Comparison of ENCODE assay signal across 13 cellular contexts in genomic region chr6:35470663-35471120, GRCh38. TPM values are rescaled to one million over a fixed set of nuclear protein-coding genes. Genes with fewer than 3 reads are reported as not detected.
DNase-seq lines count a peak whose midpoint lies in the region; ATAC-seq and TF ChIP-seq lines count a peak whose summit lies in the region.
"Had no signal": no experiment of that assay in that cellular context is flagged by ENCODE, and none has a peak within 500 bp of the region (broad histone marks: within the 10 kb centered on the region; RNA-seq: fewer than 3 reads in every experiment).

No MANE protein-coding gene starts in this region.

- peaks cover 52% of the 10 kb centered on the region for H3K36me3 Mint-ChIP-seq in activated naive CD4-positive, alpha-beta T cell treated with anti-CD3 and anti-CD28 coated beads for 36 hours (ENCODE audit: low read depth)

- no peaks in the 10 kb centered on the region for H3K9me3 ChIP-seq in WERI-Rb-1 (ENCODE audit: severe bottlenecking)
- H3K9me3 ChIP-seq in stomach smooth muscle (ENCODE audit: control insufficient read depth in 2 of 2, low read length in 2 of 2) = no peaks in the 10 kb centered on the region

- no peak overlapping the region for H3K9ac ChIP-seq in stomach smooth muscle (ENCODE audit: low read length in 2 of 2)

- H3K4me1 Mint-ChIP-seq in activated naive CD4-positive, alpha-beta T cell treated with anti-CD3 and anti-CD28 coated beads for 36 hours (ENCODE audit: low read depth) = peaks cover 39% of the 10 kb centered on the region

- no peaks in the 10 kb centered on the region for H3K9me3 Mint-ChIP-seq in activated naive CD4-positive, alpha-beta T cell treated with anti-CD3 and anti-CD28 coated beads for 36 hours

- H3K27ac ChIP-seq in WERI-Rb-1 (peak overlapping the region; percentile 91), stomach smooth muscle (ENCODE audit: low read length) (peak overlapping the region; percentile 89)

- H3K4me1 ChIP-seq in stomach smooth muscle (ENCODE audit: control insufficient read depth, insufficient read depth, low read length) = peaks cover 47% of the 10 kb centered on the region

- CTCF ChIA-PET in activated naive CD4-positive, alpha-beta T cell treated with anti-CD3 and anti-CD28 coated beads for 36 hours (lab: Charles Lee) = interaction anchor here (0.7 kb wide), 1 partner anchor 207 kb away, joined by 4 read pairs; no protein-coding TSS in a partner anchor

- no peaks in the 10 kb centered on the region for H3K27me3 Mint-ChIP-seq in activated naive CD4-positive, alpha-beta T cell treated with anti-CD3 and anti-CD28 coated beads for 36 hours (ENCODE audit: low read depth)

- peak overlapping the region; percentile 95 for H3K27ac Mint-ChIP-seq in activated naive CD4-positive, alpha-beta T cell treated with anti-CD3 and anti-CD28 coated beads for 36 hours

- peak; percentile 21 for DNase-seq in activated naive CD4-positive, alpha-beta T cell treated with anti-CD3 and anti-CD28 coated beads for 36 hours
- DNase-seq in activated naive CD4-positive, alpha-beta T cell (lab: John Stamatoyannopoulos, UW) = no peak
- DNase-seq in WERI-Rb-1 (no peak), fibroblast of villous mesenchyme (ENCODE audit: low read depth) (no peak), NCI-H1417 (lab: John Stamatoyannopoulos, UW) (no peak), DMS53 (lab: John Stamatoyannopoulos, UW) (no peak)
- DNase-seq: activated gamma-delta T cell, DMS153, GOT3, NCI-H2029 treated with DMSO at 0.1 percent for 48 hours had no signal

- peaks cover 91% of the 10 kb centered on the region for H3K36me3 ChIP-seq in WERI-Rb-1
- peaks cover 32 to 35% of the 10 kb centered on the region in 2 donors for H3K36me3 ChIP-seq in stomach smooth muscle (ENCODE audit: control insufficient read depth in 2 of 2, insufficient read depth in 2 of 2, low read length in 2 of 2)

- no peak overlapping the region for H3K4me3 ChIP-seq in WERI-Rb-1 (ENCODE audit: low read depth, low read length)
- peak overlapping the region; percentile 4 for H3K4me3 ChIP-seq in fibroblast of villous mesenchyme (ENCODE audit: low read depth, low read length)
- H3K4me3 ChIP-seq in stomach smooth muscle (ENCODE audit: low read length in 2 of 2) = no peak overlapping the region

- H3K27me3 ChIP-seq in WERI-Rb-1 (ENCODE audit: insufficient read depth, low read depth, severe bottlenecking) = no peaks in the 10 kb centered on the region
- H3K27me3 ChIP-seq in stomach smooth muscle (ENCODE audit: control insufficient read depth in 1 of 2, insufficient read depth in 2 of 2, low read length in 2 of 2) = no peaks in the 10 kb centered on the region

- no peak for TF ChIP-seq CTCF in WERI-Rb-1 (IDR thresholded peaks at IDR 0.05; ENCODE audit: low read depth, low read length)
- no peak for TF ChIP-seq CTCF in fibroblast of villous mesenchyme (IDR thresholded peaks at IDR 0.05; ENCODE audit: insufficient read depth, low read depth, low read length)

- no peak for ATAC-seq in HG02981 (IDR thresholded peaks at IDR 0.05; ENCODE audit: unreplicated experiment)
- ATAC-seq: left colon had no signal

- intact Hi-C loops in activated naive CD4-positive, alpha-beta T cell treated with anti-CD3 and anti-CD28 coated beads for 36 hours (cut with micrococcal nuclease) = no loop called here

- peak overlapping the region; percentile 95 for H3K4me3 Mint-ChIP-seq in activated naive CD4-positive, alpha-beta T cell treated with anti-CD3 and anti-CD28 coated beads for 36 hours

RNA-seq across cellular contexts. Expression of gene RPL10A, which starts 2.5 kb away (rescaled TPM):
- total RNA-seq in activated naive CD4-positive, alpha-beta T cell treated with anti-CD3 and anti-CD28 coated beads for 36 hours = 1,000 to 10,000 TPM; 2,437 to 2,507 TPM
- 1,513 and 2,144 TPM in 2 replicates for total RNA-seq in fibroblast of villous mesenchyme

RNA-seq across cellular contexts. Expression of gene FANCE, which starts 18.6 kb away (rescaled TPM):
- total RNA-seq in activated naive CD4-positive, alpha-beta T cell treated with anti-CD3 and anti-CD28 coated beads for 36 hours = 10 to 100 TPM; 16.3 TPM
- total RNA-seq in fibroblast of villous mesenchyme = 4.5 and 6.5 TPM in 2 replicates

RNA-seq across cellular contexts. Expression of gene TEAD3, which starts 26.2 kb away (rescaled TPM):
- 1 to 10 TPM; 1.1 to 1.4 TPM for total RNA-seq in activated naive CD4-positive, alpha-beta T cell treated with anti-CD3 and anti-CD28 coated beads for 36 hours
- 23.7 and 27.1 TPM in 2 replicates for total RNA-seq in fibroblast of villous mesenchyme

RNA-seq across cellular contexts. Expression of gene TULP1, which starts 42.0 kb away (rescaled TPM):
- total RNA-seq in activated naive CD4-positive, alpha-beta T cell treated with anti-CD3 and anti-CD28 coated beads for 36 hours = not detected
- not detected in 2 replicates for total RNA-seq in fibroblast of villous mesenchyme
- total RNA-seq: left colon had no signal

Comparison
In these comparisons a context has a peak if more than half of its experiments do, and no peak if none do; other contexts are left out.
1. RNA of gene TEAD3, which starts 26.2 kb away (total RNA-seq): 23.7 to 27.1 TPM in fibroblast of villous mesenchyme; 1.1 to 1.4 TPM in activated naive CD4-positive, alpha-beta T cell treated with anti-CD3 and anti-CD28 coated beads for 36 hours; every median in the first group is over 10 times any median in the second.